8 cellular contexts compared by ENCODE assay signal in genomic region chr14:67738740-67739504, GRCh38. TPM values are rescaled to one million over a fixed set of nuclear protein-coding genes. Genes with fewer than 3 reads are reported as not detected.
DNase-seq lines count a peak whose midpoint lies in the region; ATAC-seq and TF ChIP-seq lines count a peak whose summit lies in the region.

No MANE protein-coding gene starts in this region.

- no peak for ATAC-seq in HG02852 (IDR thresholded peaks at IDR 0.05; ENCODE audit: unreplicated experiment)
- ATAC-seq in HG03521 (IDR thresholded peaks at IDR 0.05; ENCODE audit: unreplicated experiment): no peak
- ATAC-seq in GM18498 (IDR thresholded peaks at IDR 0.05; ENCODE audit: unreplicated experiment): no peak

- no peaks in the 10 kb centered on the region for H3K4me1 ChIP-seq in effector memory CD4-positive, alpha-beta T cell (ENCODE audit: control insufficient read depth, insufficient read depth, low read length, poor library complexity, severe bottlenecking)

- H3K4me3 Mint-ChIP-seq in osteocyte (ENCODE audit: unreplicated experiment): no peak overlapping the region

- no peaks in the 10 kb centered on the region for H3K36me3 Mint-ChIP-seq in osteocyte (ENCODE audit: unreplicated experiment)

- H3K9me3 Mint-ChIP-seq in osteocyte (ENCODE audit: unreplicated experiment): no peaks in the 10 kb centered on the region

- TF ChIP-seq CTCF in NB4 (IDR thresholded peaks at IDR 0.05; ENCODE audit: low read depth, low read length) (no peak), osteocyte (IDR thresholded peaks at IDR 0.05) (no peak)

- no peak overlapping the region for H3K4me3 ChIP-seq in NB4 (ENCODE audit: low read depth, low read length)
- H3K4me3 ChIP-seq in effector memory CD4-positive, alpha-beta T cell (ENCODE audit: insufficient read depth, low read depth, low read length, poor library complexity, severe bottlenecking): no peak overlapping the region

- H3K9me3 ChIP-seq in effector memory CD4-positive, alpha-beta T cell (ENCODE audit: control insufficient read depth, low read length): no peaks in the 10 kb centered on the region

- no peaks in the 10 kb centered on the region for H3K27me3 ChIP-seq in effector memory CD4-positive, alpha-beta T cell (replicated peaks; ENCODE audit: control insufficient read depth, insufficient read depth, low read length, poor library complexity, severe bottlenecking)

- peaks cover 10% of the 10 kb centered on the region for H3K4me1 Mint-ChIP-seq in osteocyte (ENCODE audit: unreplicated experiment)

- peak; percentile 90 for DNase-seq in Caki2 (ENCODE audit: low read depth)
- DNase-seq in NB4 (ENCODE audit: low read depth): peak; percentile 89
- DNase-seq in effector memory CD4-positive, alpha-beta T cell: peak in 2 of 3 donors; percentile 8 to 40
- no peak for DNase-seq in osteocyte (ENCODE audit: extremely low spot score, unreplicated experiment)
- no peak for DNase-seq in NCI-H1105 treated with DMSO at 0.1 percent for 48 hours (lab: John Stamatoyannopoulos, UW)

- no peak for TF ChIP-seq POLR2A in NB4 (IDR thresholded peaks at IDR 0.05; ENCODE audit: extremely low read depth, insufficient read length)

- H3K27ac ChIP-seq in effector memory CD4-positive, alpha-beta T cell (ENCODE audit: insufficient read depth, low read length, poor library complexity, severe bottlenecking): no peak overlapping the region

- H3K27me3 Mint-ChIP-seq in osteocyte (ENCODE audit: unreplicated experiment): peaks cover 13% of the 10 kb centered on the region

- no peaks in the 10 kb centered on the region for H3K36me3 ChIP-seq in effector memory CD4-positive, alpha-beta T cell (ENCODE audit: control insufficient read depth, insufficient read depth, low read length)

- peak overlapping the region; percentile 60 for H3K27ac Mint-ChIP-seq in osteocyte (ENCODE audit: unreplicated experiment)

- in situ Hi-C loops in Caki2 (cut with HindIII; ENCODE audit: low pct_unique_long_range_greater_than_20kb, low sequenced_read_pairs): no loop called here

RNA-seq across cellular contexts. Expression of gene RDH12, which starts 37.2 kb away (rescaled TPM):
- total RNA-seq in Caki2 (2014; rRNA removed; shearing (Covaris generic); ENCODE audit: low replicate concordance): not detected in 2 replicates
- not detected in 2 replicates for total RNA-seq in osteocyte

RNA-seq across cellular contexts. Expression of gene RDH11, which starts 43.4 kb away (rescaled TPM):
- 33.2 and 37.7 TPM in 2 replicates for total RNA-seq in Caki2 (2014; rRNA removed; shearing (Covaris generic); ENCODE audit: low replicate concordance)
- 54.1 and 55.2 TPM in 2 replicates for total RNA-seq in osteocyte

Comparison
In these comparisons a context has a peak if more than half of its experiments do, and no peak if none do; other contexts are left out.
1. DNase-seq: peak in Caki2 (single experiment), NB4 (single experiment) and effector memory CD4-positive, alpha-beta T cell (2 of 3); none in osteocyte (single experiment) and NCI-H1105 treated with DMSO at 0.1 percent for 48 hours (single experiment).